In genomic region chr19:13782537-13782936, GRCh38 we compare ENCODE assay signal across 1 cellular context.
TF ChIP-seq lines count a peak whose summit lies in the region.

No MANE protein-coding gene starts in this region.

TF ChIP-seq in IMR-90, 13 proteins besides CTCF, POLR2A, EP300 and RAD21 (continued from another document):
- TF ChIP-seq, protein P1, sequence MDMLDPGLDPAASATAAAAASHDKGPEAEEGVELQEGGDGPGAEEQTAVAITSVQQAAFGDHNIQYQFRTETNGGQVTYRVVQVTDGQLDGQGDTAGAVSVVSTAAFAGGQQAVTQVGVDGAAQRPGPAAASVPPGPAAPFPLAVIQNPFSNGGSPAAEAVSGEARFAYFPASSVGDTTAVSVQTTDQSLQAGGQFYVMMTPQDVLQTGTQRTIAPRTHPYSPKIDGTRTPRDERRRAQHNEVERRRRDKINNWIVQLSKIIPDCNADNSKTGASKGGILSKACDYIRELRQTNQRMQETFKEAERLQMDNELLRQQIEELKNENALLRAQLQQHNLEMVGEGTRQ (IDR thresholded peaks at IDR 0.05; ENCODE audit: low read depth, low read length) = no peak
- TF ChIP-seq FOS (IDR thresholded peaks at IDR 0.05; ENCODE audit: low read depth, low read length) = no peak
